Comparison of ENCODE assay signal across 8 cellular contexts in genomic region chr2:19989342-19989680, GRCh38. TPM values are rescaled to one million over a fixed set of nuclear protein-coding genes. Genes with fewer than 3 reads are reported as not detected.
A peak's percentile ranks its signal among the peaks of the same experiment; 100 is the strongest.
DNase-seq lines count a peak whose midpoint lies in the region; ATAC-seq and TF ChIP-seq lines count a peak whose summit lies in the region.

No MANE protein-coding gene starts in this region.

- DNase-seq in activated naive CD4-positive, alpha-beta T cell treated with anti-CD3 and anti-CD28 coated beads, Interleukin-2, amount 10 ng/mL, durations not matched to agents 7 days and 5 days: no peak
- DNase-seq in activated naive CD4-positive, alpha-beta T cell treated with Interleukin-2 at 50 U/mL for 16 hours: no peak
- DNase-seq in astrocyte of the cerebellum (ENCODE audit: low read depth) (no peak), lower lobe of right lung (no peak), type B pancreatic cell (ENCODE audit: extremely low spot score, unreplicated experiment) (no peak), NCI-H146 (lab: John Stamatoyannopoulos, UW) (no peak)
- DNase-seq in activated CD4-positive, alpha-beta T cell treated with anti-CD3 and anti-CD28 coated beads, Interleukin-2, amount 50 U/mL, for 1 hour: no peak

- peaks cover 31% of the 10 kb centered on the region for H3K4me1 Mint-ChIP-seq in activated naive CD4-positive, alpha-beta T cell treated with anti-CD3 and anti-CD28 coated beads, Interleukin-2, amount 10 ng/mL, durations not matched to agents 7 days and 5 days
- peaks cover 24% of the 10 kb centered on the region for H3K4me1 Mint-ChIP-seq in type B pancreatic cell (ENCODE audit: unreplicated experiment)

- peak overlapping the region; percentile 79 for H3K4me3 ChIP-seq in astrocyte of the cerebellum (ENCODE audit: low read depth, low read length)
- peak overlapping the region; percentile 83 for H3K4me3 ChIP-seq in lower lobe of right lung

- H3K4me1 ChIP-seq in lower lobe of right lung: peaks cover 19% of the 10 kb centered on the region

- no peak for ATAC-seq in lower lobe of right lung
- ATAC-seq in GM21786 (IDR thresholded peaks at IDR 0.05; ENCODE audit: unreplicated experiment): no peak

- H3K27ac Mint-ChIP-seq in activated naive CD4-positive, alpha-beta T cell treated with anti-CD3 and anti-CD28 coated beads, Interleukin-2, amount 10 ng/mL, durations not matched to agents 7 days and 5 days: peak overlapping the region; percentile 64
- peak overlapping the region; percentile 77 for H3K27ac Mint-ChIP-seq in type B pancreatic cell

- CTCF ChIA-PET in activated naive CD4-positive, alpha-beta T cell treated with anti-CD3 and anti-CD28 coated beads, Interleukin-2, amount 10 ng/mL, durations not matched to agents 7 days and 5 days (lab: Charles Lee): interaction anchor here (1.5 kb wide), 1 partner anchor 90 kb away, joined by 3 read pairs; no protein-coding TSS in a partner anchor

- H3K27ac ChIP-seq in lower lobe of right lung: peak overlapping the region; percentile 67

- peak overlapping the region; percentile 81 for H3K4me3 Mint-ChIP-seq in activated naive CD4-positive, alpha-beta T cell treated with anti-CD3 and anti-CD28 coated beads, Interleukin-2, amount 10 ng/mL, durations not matched to agents 7 days and 5 days
- peak overlapping the region; percentile 96 for H3K4me3 Mint-ChIP-seq in type B pancreatic cell

- in situ Hi-C loops in astrocyte of the cerebellum (cut with HindIII; ENCODE audit: low sequenced_read_pairs): no loop called here

- TF ChIP-seq CTCF in astrocyte of the cerebellum (IDR thresholded peaks at IDR 0.05; ENCODE audit: low read depth, low read length, missing control alignments): no peak
- no peak for TF ChIP-seq CTCF in lower lobe of right lung (IDR thresholded peaks at IDR 0.05)
- no peak for TF ChIP-seq CTCF in type B pancreatic cell (conservative IDR thresholded peaks at IDR 0.05)

- H3K27me3 ChIP-seq in lower lobe of right lung (ENCODE audit: low read depth): no peaks in the 10 kb centered on the region

- no peaks in the 10 kb centered on the region for H3K9me3 ChIP-seq in lower lobe of right lung

- peaks cover 1% of the 10 kb centered on the region for H3K36me3 Mint-ChIP-seq in activated naive CD4-positive, alpha-beta T cell treated with anti-CD3 and anti-CD28 coated beads, Interleukin-2, amount 10 ng/mL, durations not matched to agents 7 days and 5 days
- H3K36me3 Mint-ChIP-seq in type B pancreatic cell: peaks cover 13% of the 10 kb centered on the region

- H3K27me3 Mint-ChIP-seq in activated naive CD4-positive, alpha-beta T cell treated with anti-CD3 and anti-CD28 coated beads, Interleukin-2, amount 10 ng/mL, durations not matched to agents 7 days and 5 days: peaks cover 27% of the 10 kb centered on the region
- no peaks in the 10 kb centered on the region for H3K27me3 Mint-ChIP-seq in type B pancreatic cell

- no peaks in the 10 kb centered on the region for H3K9me3 Mint-ChIP-seq in activated naive CD4-positive, alpha-beta T cell treated with anti-CD3 and anti-CD28 coated beads, Interleukin-2, amount 10 ng/mL, durations not matched to agents 7 days and 5 days
- no peaks in the 10 kb centered on the region for H3K9me3 Mint-ChIP-seq in type B pancreatic cell

- intact Hi-C loops in lower lobe of right lung (cut with DNase I): no loop called here

- H3K36me3 ChIP-seq in lower lobe of right lung: no peaks in the 10 kb centered on the region

RNA-seq across cellular contexts. Expression of gene WDR35, which starts 0.6 kb away (rescaled TPM):
- total RNA-seq in lower lobe of right lung: 8.8 TPM
- total RNA-seq in type B pancreatic cell (ENCODE audit: low replicate concordance): 4.5 and 15.0 TPM in 2 replicates

RNA-seq across cellular contexts. Expression of gene MATN3, which starts 23.2 kb away (rescaled TPM):
- total RNA-seq in lower lobe of right lung (8.1 TPM), type B pancreatic cell (ENCODE audit: low replicate concordance) (0.45 and 3.0 TPM in 2 replicates)
